8 cellular contexts compared by ENCODE assay signal in the genomic region with DNA sequence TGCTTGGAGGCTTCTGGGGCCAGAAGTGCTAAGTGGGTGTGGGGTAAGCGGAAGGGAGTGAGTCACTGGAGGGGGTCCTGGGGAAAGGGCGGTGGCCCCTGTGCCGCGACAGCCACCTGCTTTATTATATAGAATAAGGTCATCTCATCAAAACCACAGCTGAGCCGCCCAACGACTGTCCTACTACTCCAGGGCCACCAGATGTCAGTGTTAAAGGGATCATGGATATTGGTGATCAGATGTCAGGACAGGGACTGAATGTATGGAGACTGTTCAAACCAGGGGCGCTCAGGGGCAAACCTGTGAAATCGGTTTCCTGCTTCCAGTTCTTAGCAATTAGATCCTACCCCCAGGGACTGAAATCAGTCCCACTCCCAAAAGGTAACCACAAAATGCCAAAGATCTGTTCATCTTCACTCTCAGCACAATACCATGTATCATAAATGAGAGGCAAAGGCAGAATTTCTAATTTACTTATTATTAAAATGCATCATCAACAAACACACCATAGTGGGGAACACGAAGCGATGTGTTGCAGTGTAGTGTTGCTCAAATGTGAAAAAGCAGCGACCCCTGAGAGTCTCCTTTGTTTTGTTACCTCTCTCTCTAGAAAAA. TPM values are rescaled to one million over a fixed set of nuclear protein-coding genes. Genes with fewer than 3 reads are reported as not detected.
A peak's percentile ranks its signal among the peaks of the same experiment; 100 is the strongest.
DNase-seq lines count a peak whose midpoint lies in the region; ATAC-seq, FAIRE-seq and TF ChIP-seq lines count a peak whose summit lies in the region.

No MANE protein-coding gene starts in this region.

- TF ChIP-seq CTCF in BE2C (IDR thresholded peaks at IDR 0.05; ENCODE audit: low read depth, low read length) (peak; percentile 77), adrenal gland (IDR thresholded peaks at IDR 0.05) (peak; percentile 36 to 56 (median 50))

- intact Hi-C loops in adrenal gland (cut with DNase I): no loop called here

- H3K36me3 ChIP-seq in BE2C (no peaks in the 10 kb centered on the region; the same call in 1 of the 2 replicates), adrenal gland (replicated peaks in 1 of 2) (no peaks in the 10 kb centered on the region)

- H3K27me3 ChIP-seq in BE2C: no peaks in the 10 kb centered on the region
- H3K27me3 ChIP-seq in adrenal gland: no peaks in the 10 kb centered on the region

- H3K4me1 ChIP-seq in BE2C: peaks cover 10% of the 10 kb centered on the region
- H3K4me1 ChIP-seq in adrenal gland (replicated peaks in 1 of 2): no peaks in the 10 kb centered on the region

- ATAC-seq in GM18517 (IDR thresholded peaks at IDR 0.05; ENCODE audit: unreplicated experiment): peak; percentile 59

- no peak for TF ChIP-seq POLR2A in adrenal gland (IDR thresholded peaks at IDR 0.05)

- 35 to 52% (median 36%) methylated on average over 11 of the region's 11 CpGs for WGBS in adrenal gland, 4 donors

- H3K27ac ChIP-seq in adrenal gland: no peak overlapping the region

- DNase-seq in BE2C: peak; percentile 57
- peak; percentile 56 for DNase-seq in NCI-H2227 (lab: John Stamatoyannopoulos, UW; ENCODE audit: unreplicated experiment)
- peak in 6 of 7 donors; percentile 28 to 67 (median 42) for DNase-seq in adrenal gland
- peak; percentile 50 for DNase-seq in kidney tubule cell (ENCODE audit: low spot score)
- DNase-seq in urothelium cell line (ENCODE audit: low spot score): peak; percentile 54
- no peak for DNase-seq in effector CD4-positive, alpha-beta T cell
- no peak for DNase-seq in NCI-H774 (lab: John Stamatoyannopoulos, UW)

- no peak for FAIRE-seq in urothelium cell line (lab: Jason Lieb, UNC)

- H3K4me3 ChIP-seq in BE2C (ENCODE audit: low read depth, low read length) (no peak overlapping the region), adrenal gland (no peak overlapping the region)

- no peaks in the 10 kb centered on the region for H3K9me3 ChIP-seq in BE2C
- H3K9me3 ChIP-seq in adrenal gland (replicated peaks in 1 of 3): no peaks in the 10 kb centered on the region

RNA-seq across cellular contexts. Expression of a gene that starts 24.5 kb away (rescaled TPM):
- polyA plus RNA-seq in BE2C (2012; ENCODE audit: insufficient read depth, insufficient read length, low read depth): 0.15 TPM
- 1 to 10 TPM in 6 of 8 donors, under 1 TPM in 2; 0.18 to 2.9 (median 1.6) TPM for total RNA-seq in adrenal gland
- 1 to 10 TPM in 2 of 3 donors, under 1 TPM in 1; 0.62 to 2.3 (median 1.1) TPM for polyA plus RNA-seq in adrenal gland

RNA-seq across cellular contexts. Expression of a gene that starts 38.5 kb away (rescaled TPM):
- polyA plus RNA-seq in BE2C (2012; ENCODE audit: insufficient read depth, insufficient read length, low read depth): 122 TPM
- total RNA-seq in adrenal gland: 100 to 1,000 TPM in 7 of 8 donors, 10 to 100 TPM in 1; 45.2 to 302 (median 205) TPM
- 10 to 100 TPM; 47.2 to 98.5 (median 83.4) TPM for polyA plus RNA-seq in adrenal gland

Comparison
In these comparisons a context has a peak if more than half of its experiments do, and no peak if none do; other contexts are left out.
1. DNase-seq: peak in BE2C (single experiment), NCI-H2227 (single experiment), adrenal gland (6 of 7), kidney tubule cell (single experiment) and urothelium cell line (single experiment); none in effector CD4-positive, alpha-beta T cell (single experiment) and NCI-H774 (single experiment).